Comparison of ENCODE assay signal across 1 cellular context in genomic region chr13:98813993-98814392, GRCh38.
TF ChIP-seq lines count a peak whose summit lies in the region.

No MANE protein-coding gene starts in this region.

TF ChIP-seq in HEK293, 187 proteins besides CTCF, POLR2A, EP300 and RAD21 (continued from another document):
- 0 out of 2 replicates have a peak, but pooled peaks have one; percentile 22 for TF ChIP-seq ATF2 (tag by site-specific recombination; IDR thresholded peaks at IDR 0.05; ENCODE audit: low read depth)
- TF ChIP-seq ZBTB8A (tag by site-specific recombination; IDR thresholded peaks at IDR 0.05): no peak; the same call in 1 of the 2 replicates
- no peak for TF ChIP-seq ZNF341 (tag by site-specific recombination; IDR thresholded peaks at IDR 0.05; ENCODE audit: low read depth)
- peak; percentile 95 for TF ChIP-seq FEZF1 (tag by site-specific recombination; IDR thresholded peaks at IDR 0.05)
- peak; percentile 55 for TF ChIP-seq WT1 (tag by site-specific recombination; IDR thresholded peaks at IDR 0.05)
- TF ChIP-seq PRDM6 (tag by site-specific recombination; IDR thresholded peaks at IDR 0.05): peak; percentile 91
- TF ChIP-seq ZNF184 (tag by site-specific recombination; IDR thresholded peaks at IDR 0.05): no peak
- TF ChIP-seq ZNF843 (tag by site-specific recombination; IDR thresholded peaks at IDR 0.05): peak; percentile 80; the same call in 1 of the 2 replicates
- TF ChIP-seq ZSCAN18 (tag by site-specific recombination; IDR thresholded peaks at IDR 0.05): no peak
- TF ChIP-seq INSM2 (tag by site-specific recombination; IDR thresholded peaks at IDR 0.05): 0 out of 2 replicates have a peak, but pooled peaks have one; percentile 48
- peak; percentile 86 for TF ChIP-seq OSR2 (tag by site-specific recombination; IDR thresholded peaks at IDR 0.05)
- no peak for TF ChIP-seq ZNF596 (tag by site-specific recombination; IDR thresholded peaks at IDR 0.05)
- TF ChIP-seq ZNF10 (tag by site-specific recombination; IDR thresholded peaks at IDR 0.05): no peak
- TF ChIP-seq ZNF292 (tag by site-specific recombination; IDR thresholded peaks at IDR 0.05; ENCODE audit: borderline replicate concordance, low read depth): no peak
- TF ChIP-seq ZNF639 (tag by site-specific recombination; IDR thresholded peaks at IDR 0.05): no peak
- TF ChIP-seq ZNF366 (tag by site-specific recombination; conservative IDR thresholded peaks at IDR 0.05): peak; percentile 41
- no peak for TF ChIP-seq ZNF37A (tag by site-specific recombination; IDR thresholded peaks at IDR 0.05)
- no peak for TF ChIP-seq ZBTB10 (tag by site-specific recombination; IDR thresholded peaks at IDR 0.05)
- peak; percentile 76 for TF ChIP-seq ZNF24 (tag by site-specific recombination; IDR thresholded peaks at IDR 0.05)
- TF ChIP-seq ZNF16 (tag by site-specific recombination; IDR thresholded peaks at IDR 0.05; ENCODE audit: low read depth): no peak
- TF ChIP-seq OVOL3 (tag by site-specific recombination; IDR thresholded peaks at IDR 0.05): peak; percentile 33; the same call in 1 of the 2 replicates
- no peak for TF ChIP-seq ZNF132 (tag by site-specific recombination; IDR thresholded peaks at IDR 0.05; ENCODE audit: borderline replicate concordance)
- TF ChIP-seq YY1 (tag by site-specific recombination; IDR thresholded peaks at IDR 0.05): peak; percentile 13; the same call in 1 of the 2 replicates
- no peak for TF ChIP-seq ZNF433 (tag by site-specific recombination; IDR thresholded peaks at IDR 0.05; ENCODE audit: low read depth)
- TF ChIP-seq ZNF571 (tag by site-specific recombination; IDR thresholded peaks at IDR 0.05): no peak
- no peak for TF ChIP-seq ZNF76 (tag by site-specific recombination; IDR thresholded peaks at IDR 0.05; ENCODE audit: borderline replicate concordance, low read depth)
- TF ChIP-seq ZNF19 (tag by site-specific recombination; IDR thresholded peaks at IDR 0.05; ENCODE audit: low read depth): no peak
- no peak for TF ChIP-seq REST (tag by site-specific recombination; IDR thresholded peaks at IDR 0.05)
- 0 out of 2 replicates have a peak, but pooled peaks have one; percentile 43 for TF ChIP-seq ZNF561 (tag by site-specific recombination; IDR thresholded peaks at IDR 0.05; ENCODE audit: borderline replicate concordance)
- TF ChIP-seq KLF10 (tag by site-specific recombination; IDR thresholded peaks at IDR 0.05): no peak
- peak; percentile 66; the same call in 1 of the 2 replicates for TF ChIP-seq ZBTB44 (tag by site-specific recombination; IDR thresholded peaks at IDR 0.05)
- TF ChIP-seq GLIS1 (tag by site-specific recombination; IDR thresholded peaks at IDR 0.05): no peak; the same call in 1 of the 2 replicates
- TF ChIP-seq GLI2 (tag by site-specific recombination; IDR thresholded peaks at IDR 0.05; ENCODE audit: borderline replicate concordance, low read depth): 0 out of 2 replicates have a peak, but pooled peaks have one; percentile 27
